8 cellular contexts compared by ENCODE assay signal in the genomic region with DNA sequence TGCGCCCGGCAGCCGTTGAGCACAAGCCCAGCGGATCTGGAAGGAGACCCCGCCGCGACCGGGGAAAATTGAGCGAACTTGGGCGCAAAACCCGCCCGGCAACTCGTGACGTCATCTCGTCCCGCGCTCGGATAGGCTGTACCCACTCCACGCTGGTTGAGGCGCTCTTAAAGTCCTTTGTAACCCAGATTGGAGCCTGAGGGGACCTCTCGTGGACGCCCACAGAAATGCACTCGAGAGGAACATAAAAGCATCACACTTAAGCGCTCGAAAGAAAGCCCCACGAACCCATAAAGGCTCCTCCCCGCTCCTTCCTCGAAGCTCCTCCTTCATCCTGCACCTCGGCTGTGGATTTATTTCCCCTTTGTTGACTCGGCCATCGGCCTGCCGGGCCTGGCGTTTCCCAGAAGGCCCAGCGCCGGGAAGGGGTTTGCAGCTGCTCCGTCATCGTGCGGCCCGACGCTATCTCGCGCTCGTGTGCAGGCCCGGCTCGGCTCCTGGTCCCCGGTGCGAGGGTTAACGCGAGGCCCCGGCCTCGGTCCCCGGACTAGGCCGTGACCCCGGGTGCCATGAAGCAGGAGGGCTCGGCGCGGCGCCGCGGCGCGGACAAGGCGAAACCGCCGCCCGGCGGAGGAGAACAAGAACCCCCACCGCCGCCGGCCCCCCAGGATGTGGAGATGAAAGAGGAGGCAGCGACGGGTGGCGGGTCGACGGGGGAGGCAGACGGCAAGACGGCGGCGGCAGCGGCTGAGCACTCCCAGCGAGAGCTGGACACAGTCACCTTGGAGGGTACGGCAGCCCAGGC. TPM values are rescaled to one million over a fixed set of nuclear protein-coding genes. Genes with fewer than 3 reads are reported as not detected.
DNase-seq lines count a peak whose midpoint lies in the region; ATAC-seq and TF ChIP-seq lines count a peak whose summit lies in the region.

A gene (plus strand): TSS at position 406 of the 805 bp plus-strand sequence. CDS start 164 bp downstream, at position 570.

- intact Hi-C loops in adrenal gland (cut with DNase I) (loop anchor here in 1 of 2 donors (10.0 kb wide), 1 partner anchor 64 kb away; no protein-coding TSS in a partner anchor), cardiac septum (cut with DNase I) (loop anchor here (1.0 to 2.0 kb wide), 2 partner anchors 28 to 53 kb away; a partner anchor contains a TSS)

- peak; percentile 78 to 91 for TF ChIP-seq POLR2A in adrenal gland (IDR thresholded peaks at IDR 0.05)

- peaks cover 16% of the 10 kb centered on the region for H3K27me3 Mint-ChIP-seq in type B pancreatic cell

- no peaks in the 10 kb centered on the region for H3K9me3 Mint-ChIP-seq in type B pancreatic cell

- peak within 1 kb of the TSS; percentile 75 to 88 (median 79) for H3K4me3 ChIP-seq in adrenal gland

- peaks cover 11 to 26% of the 10 kb centered on the region in 2 donors for H3K4me1 ChIP-seq in adrenal gland (replicated peaks in 1 of 2)

- H3K36me3 Mint-ChIP-seq in type B pancreatic cell = peaks cover under 1% of the 10 kb centered on the region

- peak; percentile 96 for DNase-seq in GM13976 (ENCODE audit: low spot score)
- peak; percentile 99 for DNase-seq in NCI-H146 (lab: John Stamatoyannopoulos, UW)
- DNase-seq in T-helper 1 cell = peak; percentile 93 to 99 (median 97)
- peak; percentile 97 to 100 (median 99) for DNase-seq in adrenal gland
- peak; percentile 98 for DNase-seq in cardiac septum (ENCODE audit: low spot score)
- peak; percentile 100 for DNase-seq in pons (ENCODE audit: low spot score)
- peak; percentile 97 for DNase-seq in type B pancreatic cell (ENCODE audit: extremely low spot score, unreplicated experiment)

- no peaks in the 10 kb centered on the region for H3K9me3 ChIP-seq in adrenal gland (replicated peaks in 1 of 3)

- H3K36me3 ChIP-seq in adrenal gland (replicated peaks in 1 of 2) = peaks cover 0 to 15% of the 10 kb centered on the region in 2 donors

- peak within 1 kb of the TSS; percentile 91 for H3K4me3 Mint-ChIP-seq in type B pancreatic cell

- 0% methylated on average over 10 to 82 of the region's 82 CpGs for WGBS in adrenal gland, 4 donors

- peak; percentile 91 for ATAC-seq in HG02870 (IDR thresholded peaks at IDR 0.05; ENCODE audit: unreplicated experiment)

- H3K27ac ChIP-seq in adrenal gland = peak within 1 kb of the TSS; percentile 50 to 91 (median 88)

- no peaks in the 10 kb centered on the region for H3K27me3 ChIP-seq in adrenal gland

- H3K27ac Mint-ChIP-seq in type B pancreatic cell = peak within 1 kb of the TSS; percentile 97

- TF ChIP-seq CTCF in GM13976 (IDR thresholded peaks at IDR 0.05; ENCODE audit: borderline replicate concordance, control extremely low read depth, extremely low read depth, insufficient read depth, missing control alignments) (peak; percentile 73), adrenal gland (IDR thresholded peaks at IDR 0.05) (peak; percentile 50 to 96 (median 92)), type B pancreatic cell (conservative IDR thresholded peaks at IDR 0.05) (peak; percentile 77)

- peaks cover 16% of the 10 kb centered on the region for H3K4me1 Mint-ChIP-seq in type B pancreatic cell (ENCODE audit: unreplicated experiment)

- in situ Hi-C loops in GM13976 (cut with MboI; ENCODE audit: low sequenced_read_pairs, unreplicated experiment) = no loop called here

RNA-seq across cellular contexts. Expression of the gene that starts here (rescaled TPM):
- total RNA-seq in adrenal gland (100 to 1,000 TPM in 3 of 8 donors, 10 to 100 TPM in 5; 78.8 to 123 (median 97.3) TPM), cardiac septum (85.2 TPM), type B pancreatic cell (ENCODE audit: low replicate concordance) (110 and 116 TPM in 2 replicates)
- 100 to 1,000 TPM in 1 of 3 donors, 10 to 100 TPM in 2; 42.8 to 109 (median 54.5) TPM for polyA plus RNA-seq in adrenal gland

Comparison
In these comparisons a context has a peak if more than half of its experiments do, and no peak if none do; other contexts are left out.
1. Peak in every context shown above with its lines: DNase-seq, ATAC-seq, H3K4me3 ChIP-seq and H3K27ac ChIP-seq.